11 cellular contexts compared by ENCODE assay signal in the genomic region with DNA sequence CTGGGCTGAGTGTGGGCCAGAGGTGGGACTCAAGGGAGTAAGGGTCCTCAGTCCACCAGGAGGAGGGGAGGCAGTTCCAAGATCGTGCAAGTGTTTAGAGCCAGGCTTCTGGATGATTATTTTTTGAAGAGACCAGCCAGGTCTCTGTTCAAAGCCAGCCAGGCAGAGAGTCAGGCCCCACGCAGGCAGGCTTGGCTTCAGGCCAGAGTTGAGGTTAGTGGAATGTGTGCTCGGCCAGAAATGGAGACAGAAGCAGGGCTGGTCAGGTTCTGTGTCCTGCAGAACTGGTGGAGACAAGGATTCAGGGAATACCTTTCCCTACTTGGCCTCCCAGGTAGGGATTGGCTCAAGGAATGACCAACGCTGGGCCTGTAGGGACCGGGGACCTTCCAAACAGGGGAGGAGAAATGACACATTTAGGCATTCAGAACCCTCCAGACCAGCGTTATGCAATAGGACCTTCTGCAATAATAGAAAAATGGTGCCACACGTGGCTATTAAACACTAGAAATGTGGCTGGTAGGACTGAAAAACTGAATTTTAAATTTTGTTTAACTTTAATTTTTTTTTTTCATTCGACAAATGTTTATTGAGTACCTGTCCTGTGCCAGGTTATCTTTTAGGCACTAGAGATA.
DNase-seq lines count a peak whose midpoint lies in the region; ATAC-seq, FAIRE-seq and TF ChIP-seq lines count a peak whose summit lies in the region.
"Had no signal": no experiment of that assay in that cellular context is flagged by ENCODE, and none has a peak within 500 bp of the region (broad histone marks: within the 10 kb centered on the region; RNA-seq: fewer than 3 reads in every experiment).

No MANE protein-coding gene starts in this region.

- H3K4me1 ChIP-seq in psoas muscle (peaks cover 54% of the 10 kb centered on the region), left lung (no peaks in the 10 kb centered on the region)
- H3K4me1 ChIP-seq: colonic mucosa, Peyer's patch had no signal

- WGBS in psoas muscle, 3 donors, result 35 to 53% (median 48%) methylated on average over 8 of the region's 8 CpGs

- FAIRE-seq in H54 (lab: Jason Lieb, UNC), result no peak

- no peaks in the 10 kb centered on the region for H3K27me3 ChIP-seq in psoas muscle (ENCODE audit: insufficient read depth in 3 of 3, low read length in 2 of 3)
- H3K27me3 ChIP-seq in left lung, result no peaks in the 10 kb centered on the region
- H3K27me3 ChIP-seq: colonic mucosa, Peyer's patch had no signal

- H3K4me3 ChIP-seq in psoas muscle (no peak overlapping the region), left lung (no peak overlapping the region)
- H3K4me3 ChIP-seq: colonic mucosa, Peyer's patch had no signal

- TF ChIP-seq POLR2A in H54 (IDR thresholded peaks at IDR 0.05; ENCODE audit: low read depth, low read length), result no peak

- no peak for TF ChIP-seq CTCF in psoas muscle (IDR thresholded peaks at IDR 0.05)
- no peak for TF ChIP-seq CTCF in left lung (IDR thresholded peaks at IDR 0.05)

- ATAC-seq in psoas muscle (peak; percentile 53 to 64 (median 54)), left lung (no peak)
- ATAC-seq: WTC11 had no signal

- H3K36me3 ChIP-seq in psoas muscle (ENCODE audit: insufficient read depth in 1 of 2, low read depth in 1 of 2) (peaks cover 5 to 99% of the 10 kb centered on the region in 2 donors), left lung (no peaks in the 10 kb centered on the region)
- H3K36me3 ChIP-seq: colonic mucosa, Peyer's patch had no signal

- H3K27ac ChIP-seq in psoas muscle (peak overlapping the region; percentile 30), left lung (no peak overlapping the region)
- H3K27ac ChIP-seq: colonic mucosa, Peyer's patch had no signal

- intact Hi-C loops in psoas muscle (cut with DNase I) (no loop called here), left lung (cut with DNase I) (no loop called here)

- peak; percentile 9 for DNase-seq in H54 (ENCODE audit: insufficient read length, low spot score)
- peak; percentile 50 for DNase-seq in OCI-M1 (lab: John Stamatoyannopoulos, UW)
- peak; percentile 52 for DNase-seq in fibroblast of peridontal ligament (ENCODE audit: extremely low read depth)
- peak; percentile 35 to 63 for DNase-seq in psoas muscle
- no peak for DNase-seq in DMS153 treated with DMSO at 0.1 percent for 48 hours (lab: John Stamatoyannopoulos, UW; ENCODE audit: unreplicated experiment)
- no peak for DNase-seq in left lung
- DNase-seq in activated CD4-positive, alpha-beta T cell treated with anti-CD3 and anti-CD28 coated beads for 1 hour, result no peak
- DNase-seq: colonic mucosa, COR-L47 had no signal

- no peaks in the 10 kb centered on the region for H3K9me3 ChIP-seq in psoas muscle
- H3K9me3 ChIP-seq in left lung, result no peaks in the 10 kb centered on the region
- H3K9me3 ChIP-seq: colonic mucosa, Peyer's patch had no signal

Comparison
In these comparisons a context has a peak if more than half of its experiments do, and no peak if none do; other contexts are left out.
1. DNase-seq: peak in H54 (single experiment), OCI-M1 (single experiment), fibroblast of peridontal ligament (single experiment) and psoas muscle (2 of 2); none in DMS153 treated with DMSO at 0.1 percent for 48 hours (single experiment), left lung (0 of 2) and activated CD4-positive, alpha-beta T cell treated with anti-CD3 and anti-CD28 coated beads for 1 hour (single experiment).